Comparison of ENCODE assay signal across 8 cellular contexts in the genomic region with DNA sequence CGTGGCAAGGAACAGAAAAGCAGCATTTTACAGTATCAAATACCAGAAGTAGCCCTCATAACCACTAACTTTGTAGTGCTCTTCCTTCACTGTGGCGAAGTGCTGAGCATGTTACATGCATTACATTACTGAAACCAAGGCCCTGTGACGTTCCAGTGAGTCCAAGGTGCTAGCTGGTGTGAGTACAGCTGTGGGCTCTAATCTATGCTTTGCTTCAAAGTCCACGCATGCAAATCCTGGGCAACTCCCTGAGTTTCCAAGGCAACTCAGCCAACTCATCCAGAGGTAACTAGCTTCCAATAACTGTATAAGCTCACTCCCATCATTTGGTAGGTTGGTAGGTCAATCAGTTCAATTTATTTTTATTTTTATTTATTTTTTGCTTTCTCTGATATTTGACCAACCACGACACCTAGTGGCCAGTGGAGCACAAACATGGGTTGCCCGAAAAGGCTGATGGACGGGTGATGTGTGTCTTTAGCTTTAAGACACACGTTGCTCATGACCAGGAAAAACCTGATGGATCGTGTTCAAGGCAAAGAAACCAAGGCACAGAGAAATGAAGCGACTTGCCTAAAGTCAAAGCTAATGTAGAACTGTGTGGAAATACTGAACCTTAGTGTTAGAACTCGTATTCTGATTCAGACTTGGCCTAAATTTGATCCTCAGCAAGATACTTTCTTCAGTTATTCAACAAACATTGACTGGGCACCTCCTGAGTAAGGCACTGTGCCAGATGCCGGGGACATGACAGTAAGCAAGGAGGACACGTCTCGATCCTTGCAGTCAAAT.
DNase-seq lines count a peak whose midpoint lies in the region; ATAC-seq, FAIRE-seq and TF ChIP-seq lines count a peak whose summit lies in the region.

No MANE protein-coding gene starts in this region.

- H3K4me3 ChIP-seq in A549 (no peak overlapping the region; the same call in 2 of the 3 replicates), WERI-Rb-1 (ENCODE audit: low read depth, low read length) (no peak overlapping the region), bronchial epithelial cell (ENCODE audit: low read depth, low read length) (no peak overlapping the region)

- no peaks in the 10 kb centered on the region for H3K9me3 ChIP-seq in A549
- H3K9me3 ChIP-seq in WERI-Rb-1 (ENCODE audit: severe bottlenecking), result no peaks in the 10 kb centered on the region

- no peak for TF ChIP-seq EP300 in A549 (IDR thresholded peaks at IDR 0.05)

- DNase-seq in A549 (ENCODE audit: low read depth in 1 of 2, low spot score in 1 of 2) (peak; percentile 59 to 62), GM18507 (ENCODE audit: extremely low spot score, insufficient read length, low read depth) (peak; percentile 67), NCI-H1694 (lab: John Stamatoyannopoulos, UW) (peak; percentile 49), WERI-Rb-1 (peak; percentile 52), bronchial epithelial cell (ENCODE audit: low read depth) (peak; percentile 83), kidney glomerular epithelial cell (lab: John Stamatoyannopoulos, UW) (peak; percentile 83)
- DNase-seq in stimulated activated CD4-positive, alpha-beta T cell treated with anti-CD3 and anti-CD28 coated beads, Interleukin-2, amount 100 ng/mL, for 48 hours, result peak; percentile 51 to 59

- TF ChIP-seq RAD21 in A549 (conservative IDR thresholded peaks at IDR 0.05 in 1 of 2, IDR thresholded peaks at IDR 0.05 in 1 of 2), result peak; percentile 78 to 87

- TF ChIP-seq CTCF in A549 (IDR thresholded peaks at IDR 0.05), result peak; percentile 85
- peak; percentile 56; the same call in 1 of the 2 replicates for TF ChIP-seq CTCF in WERI-Rb-1 (IDR thresholded peaks at IDR 0.05; ENCODE audit: low read depth, low read length)
- TF ChIP-seq CTCF in bronchial epithelial cell (IDR thresholded peaks at IDR 0.05; ENCODE audit: insufficient read depth, low read length, severe bottlenecking), result peak; percentile 66

- CTCF ChIA-PET in A549 (lab: Yijun Ruan, JAX), result interaction anchor here (0.6 to 13.3 kb wide), 66 partner anchors 9 to 357 kb away, joined by 3 to 197 read pairs (median 4); partner anchors contain the start of gene GADD45A

- POLR2A ChIA-PET in A549 (lab: Yijun Ruan, JAX), result interaction anchor here (0.6 to 2.3 kb wide), 5 partner anchors 9 to 246 kb away, joined by 3 to 15 read pairs (median 3); partner anchors contain the start of gene GADD45A

- TF ChIP-seq POLR2A in A549 (IDR thresholded peaks at IDR 0.05; ENCODE audit: low read length), result no peak

- H3K27ac ChIP-seq in A549 (peak overlapping the region; percentile 68 to 75), WERI-Rb-1 (no peak overlapping the region)

- ATAC-seq in A549, result peak; percentile 73 to 88; a peak in 5 of 6 replicates
- ATAC-seq in HG02885 (IDR thresholded peaks at IDR 0.05; ENCODE audit: poor library complexity, unreplicated experiment), result peak; percentile 99

- FAIRE-seq in A549 (lab: Jason Lieb, UNC) (no peak), GM18507 (lab: Jason Lieb, UNC) (peak; percentile 89), bronchial epithelial cell (lab: Jason Lieb, UNC) (no peak)

- peak overlapping the region; percentile 60 for H3K4me2 ChIP-seq in A549

- H3K27me3 ChIP-seq in WERI-Rb-1 (ENCODE audit: insufficient read depth, low read depth, severe bottlenecking), result no peaks in the 10 kb centered on the region
- no peaks in the 10 kb centered on the region for H3K27me3 ChIP-seq in bronchial epithelial cell (ENCODE audit: control insufficient read depth, insufficient read depth, low read length)

- H3K36me3 ChIP-seq in WERI-Rb-1 (no peaks in the 10 kb centered on the region), bronchial epithelial cell (ENCODE audit: control insufficient read depth, insufficient read depth, low read length) (no peaks in the 10 kb centered on the region)

- H3K4me1 ChIP-seq in A549, result peaks cover 50% of the 10 kb centered on the region

- WGBS in A549 (ENCODE audit: missing lambda C conversion rate), result 16% methylated on average over 14 of the region's 14 CpGs

TF ChIP-seq in A549, 52 proteins besides CTCF, POLR2A, EP300 and RAD21:
- TF ChIP-seq, protein P1, sequence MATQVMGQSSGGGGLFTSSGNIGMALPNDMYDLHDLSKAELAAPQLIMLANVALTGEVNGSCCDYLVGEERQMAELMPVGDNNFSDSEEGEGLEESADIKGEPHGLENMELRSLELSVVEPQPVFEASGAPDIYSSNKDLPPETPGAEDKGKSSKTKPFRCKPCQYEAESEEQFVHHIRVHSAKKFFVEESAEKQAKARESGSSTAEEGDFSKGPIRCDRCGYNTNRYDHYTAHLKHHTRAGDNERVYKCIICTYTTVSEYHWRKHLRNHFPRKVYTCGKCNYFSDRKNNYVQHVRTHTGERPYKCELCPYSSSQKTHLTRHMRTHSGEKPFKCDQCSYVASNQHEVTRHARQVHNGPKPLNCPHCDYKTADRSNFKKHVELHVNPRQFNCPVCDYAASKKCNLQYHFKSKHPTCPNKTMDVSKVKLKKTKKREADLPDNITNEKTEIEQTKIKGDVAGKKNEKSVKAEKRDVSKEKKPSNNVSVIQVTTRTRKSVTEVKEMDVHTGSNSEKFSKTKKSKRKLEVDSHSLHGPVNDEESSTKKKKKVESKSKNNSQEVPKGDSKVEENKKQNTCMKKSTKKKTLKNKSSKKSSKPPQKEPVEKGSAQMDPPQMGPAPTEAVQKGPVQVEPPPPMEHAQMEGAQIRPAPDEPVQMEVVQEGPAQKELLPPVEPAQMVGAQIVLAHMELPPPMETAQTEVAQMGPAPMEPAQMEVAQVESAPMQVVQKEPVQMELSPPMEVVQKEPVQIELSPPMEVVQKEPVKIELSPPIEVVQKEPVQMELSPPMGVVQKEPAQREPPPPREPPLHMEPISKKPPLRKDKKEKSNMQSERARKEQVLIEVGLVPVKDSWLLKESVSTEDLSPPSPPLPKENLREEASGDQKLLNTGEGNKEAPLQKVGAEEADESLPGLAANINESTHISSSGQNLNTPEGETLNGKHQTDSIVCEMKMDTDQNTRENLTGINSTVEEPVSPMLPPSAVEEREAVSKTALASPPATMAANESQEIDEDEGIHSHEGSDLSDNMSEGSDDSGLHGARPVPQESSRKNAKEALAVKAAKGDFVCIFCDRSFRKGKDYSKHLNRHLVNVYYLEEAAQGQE (IDR thresholded peaks at IDR 0.05), result no peak
- TF ChIP-seq CBX8 (IDR thresholded peaks at IDR 0.05) (no peak), NFE2L2 (conservative IDR thresholded peaks at IDR 0.05; ENCODE audit: low read length) (no peak), SMC3 (IDR thresholded peaks at IDR 0.05) (peak; percentile 85)
